In the genomic region with DNA sequence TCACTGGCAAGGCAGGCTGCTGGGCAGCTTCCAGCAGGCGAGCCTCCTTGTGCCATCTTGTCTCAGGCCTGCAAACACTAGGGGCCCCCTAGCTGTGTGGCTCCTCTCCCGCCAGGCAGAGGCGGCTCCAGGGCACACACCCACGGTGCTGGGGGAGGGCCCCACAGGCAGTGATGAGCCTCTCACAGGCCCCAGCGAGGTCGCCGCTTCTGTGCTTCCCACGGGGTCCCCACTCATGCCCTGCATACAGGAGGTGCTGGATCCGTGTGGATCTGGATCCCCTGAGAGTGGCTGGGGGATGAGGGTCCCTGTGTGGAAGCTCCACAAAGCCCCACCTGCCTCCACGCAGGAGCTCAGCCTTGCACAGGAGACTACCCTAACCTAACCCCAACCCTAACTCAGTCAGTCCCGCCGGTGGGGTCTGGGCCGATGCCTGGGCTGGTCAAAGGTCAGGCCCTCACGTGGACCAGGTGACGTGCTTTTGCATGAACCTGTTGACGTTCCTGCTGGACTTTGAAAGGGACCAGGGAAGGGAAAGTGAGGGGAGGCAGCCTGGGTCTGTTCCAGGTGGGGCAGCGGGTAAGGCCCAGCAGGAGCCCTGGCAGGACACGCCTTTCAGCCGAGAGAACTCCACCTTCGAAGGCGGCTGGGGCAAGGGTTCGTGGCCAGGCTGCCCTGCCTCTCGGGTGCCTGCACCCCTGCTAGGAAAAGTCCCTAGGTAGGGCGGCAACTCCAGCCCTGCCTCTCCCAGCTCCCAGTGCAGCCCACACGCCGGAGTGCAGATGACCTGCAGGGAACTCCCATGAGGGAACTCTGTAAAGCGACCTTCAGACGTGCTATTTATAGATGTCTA, we compare ENCODE assay signal across 1 cellular context.
TF ChIP-seq lines count a peak whose summit lies in the region.

No MANE protein-coding gene starts in this region.

TF ChIP-seq in HEK293, 187 proteins besides CTCF, POLR2A, EP300 and RAD21 (continued from another document):
- TF ChIP-seq, protein P1, sequence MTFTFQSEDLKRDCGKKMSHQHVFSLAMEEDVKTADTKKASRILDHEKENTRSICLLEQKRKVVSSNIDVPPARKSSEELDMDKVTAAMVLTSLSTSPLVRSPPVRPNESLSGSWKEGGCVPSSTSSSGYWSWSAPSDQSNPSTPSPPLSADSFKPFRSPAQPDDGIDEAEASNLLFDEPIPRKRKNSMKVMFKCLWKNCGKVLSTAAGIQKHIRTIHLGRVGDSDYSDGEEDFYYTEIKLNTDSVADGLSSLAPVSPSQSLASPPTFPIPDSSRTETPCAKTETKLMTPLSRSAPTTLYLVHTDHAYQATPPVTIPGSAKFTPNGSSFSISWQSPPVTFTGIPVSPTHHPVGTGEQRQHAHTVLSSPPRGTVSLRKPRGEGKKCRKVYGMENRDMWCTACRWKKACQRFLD (tag by site-specific recombination; IDR thresholded peaks at IDR 0.05) = no peak
- no peak for TF ChIP-seq ZNF555 (tag by site-specific recombination; conservative IDR thresholded peaks at IDR 0.05)
- no peak for TF ChIP-seq ZNF48 (tag by site-specific recombination; IDR thresholded peaks at IDR 0.05)
- TF ChIP-seq OVOL3 (tag by site-specific recombination; IDR thresholded peaks at IDR 0.05) = no peak
- TF ChIP-seq ZNF335 (tag by site-specific recombination; conservative IDR thresholded peaks at IDR 0.05) = peak; percentile 25; the same call in 1 of the 2 replicates
- no peak for TF ChIP-seq ZNF2 (tag by site-specific recombination; IDR thresholded peaks at IDR 0.05)
- no peak for TF ChIP-seq ZNF660 (tag by site-specific recombination; IDR thresholded peaks at IDR 0.05)
- no peak for TF ChIP-seq INSM2 (tag by site-specific recombination; IDR thresholded peaks at IDR 0.05)
- TF ChIP-seq PRDM4 (tag by site-specific recombination; IDR thresholded peaks at IDR 0.05) = no peak
- no peak for TF ChIP-seq SETDB1 (IDR thresholded peaks at IDR 0.05; ENCODE audit: insufficient read length, low read length)
- no peak for TF ChIP-seq ZNF426 (tag by site-specific recombination; IDR thresholded peaks at IDR 0.05)
- no peak for TF ChIP-seq ZFP41 (tag by site-specific recombination; IDR thresholded peaks at IDR 0.05; ENCODE audit: borderline replicate concordance)
- no peak for TF ChIP-seq ZNF654 (tag by site-specific recombination; IDR thresholded peaks at IDR 0.05; ENCODE audit: low read depth)
- TF ChIP-seq ZNF146 (tag by site-specific recombination; IDR thresholded peaks at IDR 0.05) = no peak
- TF ChIP-seq ZNF248 (tag by site-specific recombination; IDR thresholded peaks at IDR 0.05) = no peak
- no peak for TF ChIP-seq MEIS1 (CRISPR knock-in tag; IDR thresholded peaks at IDR 0.05; ENCODE audit: borderline replicate concordance)
- no peak for TF ChIP-seq ELK4 (IDR thresholded peaks at IDR 0.05; ENCODE audit: borderline replicate concordance, low read depth, low read length)
- TF ChIP-seq YY2 (tag by site-specific recombination; IDR thresholded peaks at IDR 0.05) = no peak
- TF ChIP-seq ZNF670 (tag by site-specific recombination; IDR thresholded peaks at IDR 0.05; ENCODE audit: low read depth) = no peak
- TF ChIP-seq, protein P2, sequence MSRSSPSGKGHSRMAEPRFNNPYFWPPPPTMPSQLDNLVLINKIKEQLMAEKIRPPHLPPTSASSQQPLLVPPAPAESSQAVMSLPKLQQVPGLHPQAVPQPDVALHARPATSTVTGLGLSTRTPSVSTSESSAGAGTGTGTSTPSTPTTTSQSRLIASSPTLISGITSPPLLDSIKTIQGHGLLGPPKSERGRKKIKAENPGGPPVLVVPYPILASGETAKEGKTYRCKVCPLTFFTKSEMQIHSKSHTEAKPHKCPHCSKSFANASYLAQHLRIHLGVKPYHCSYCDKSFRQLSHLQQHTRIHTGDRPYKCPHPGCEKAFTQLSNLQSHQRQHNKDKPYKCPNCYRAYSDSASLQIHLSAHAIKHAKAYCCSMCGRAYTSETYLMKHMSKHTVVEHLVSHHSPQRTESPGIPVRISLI (tag by site-specific recombination; IDR thresholded peaks at IDR 0.05) = no peak
- TF ChIP-seq ZNF626 (tag by site-specific recombination; IDR thresholded peaks at IDR 0.05) = no peak
- no peak for TF ChIP-seq ZNF792 (tag by site-specific recombination; IDR thresholded peaks at IDR 0.05)
- TF ChIP-seq, protein P3, sequence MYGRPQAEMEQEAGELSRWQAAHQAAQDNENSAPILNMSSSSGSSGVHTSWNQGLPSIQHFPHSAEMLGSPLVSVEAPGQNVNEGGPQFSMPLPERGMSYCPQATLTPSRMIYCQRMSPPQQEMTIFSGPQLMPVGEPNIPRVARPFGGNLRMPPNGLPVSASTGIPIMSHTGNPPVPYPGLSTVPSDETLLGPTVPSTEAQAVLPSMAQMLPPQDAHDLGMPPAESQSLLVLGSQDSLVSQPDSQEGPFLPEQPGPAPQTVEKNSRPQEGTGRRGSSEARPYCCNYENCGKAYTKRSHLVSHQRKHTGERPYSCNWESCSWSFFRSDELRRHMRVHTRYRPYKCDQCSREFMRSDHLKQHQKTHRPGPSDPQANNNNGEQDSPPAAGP (tag by site-specific recombination; IDR thresholded peaks at IDR 0.05) = peak; percentile 84; the same call in 1 of the 2 replicates
- TF ChIP-seq ZNF133 (tag by site-specific recombination; IDR thresholded peaks at IDR 0.05) = no peak
- TF ChIP-seq PRDM1 (tag by site-specific recombination; IDR thresholded peaks at IDR 0.05) = no peak
- TF ChIP-seq ZNF560 (tag by site-specific recombination; IDR thresholded peaks at IDR 0.05; ENCODE audit: borderline replicate concordance) = no peak
- peak; percentile 95 for TF ChIP-seq ZFHX2 (tag by site-specific recombination; conservative IDR thresholded peaks at IDR 0.05)
- no peak for TF ChIP-seq ZNF596 (tag by site-specific recombination; IDR thresholded peaks at IDR 0.05)
- no peak; the same call in 1 of the 2 replicates for TF ChIP-seq ZBTB17 (tag by site-specific recombination; IDR thresholded peaks at IDR 0.05)
- TF ChIP-seq HIC1 (tag by site-specific recombination; IDR thresholded peaks at IDR 0.05) = no peak; the same call in 1 of the 2 replicates
- no peak for TF ChIP-seq ZSCAN30 (tag by site-specific recombination; IDR thresholded peaks at IDR 0.05)
- TF ChIP-seq ZSCAN5A (tag by site-specific recombination; IDR thresholded peaks at IDR 0.05) = no peak
- TF ChIP-seq GLIS1 (tag by site-specific recombination; IDR thresholded peaks at IDR 0.05) = peak; percentile 85
- TF ChIP-seq ZNF174 (tag by site-specific recombination; IDR thresholded peaks at IDR 0.05) = no peak
- TF ChIP-seq, protein P4, sequence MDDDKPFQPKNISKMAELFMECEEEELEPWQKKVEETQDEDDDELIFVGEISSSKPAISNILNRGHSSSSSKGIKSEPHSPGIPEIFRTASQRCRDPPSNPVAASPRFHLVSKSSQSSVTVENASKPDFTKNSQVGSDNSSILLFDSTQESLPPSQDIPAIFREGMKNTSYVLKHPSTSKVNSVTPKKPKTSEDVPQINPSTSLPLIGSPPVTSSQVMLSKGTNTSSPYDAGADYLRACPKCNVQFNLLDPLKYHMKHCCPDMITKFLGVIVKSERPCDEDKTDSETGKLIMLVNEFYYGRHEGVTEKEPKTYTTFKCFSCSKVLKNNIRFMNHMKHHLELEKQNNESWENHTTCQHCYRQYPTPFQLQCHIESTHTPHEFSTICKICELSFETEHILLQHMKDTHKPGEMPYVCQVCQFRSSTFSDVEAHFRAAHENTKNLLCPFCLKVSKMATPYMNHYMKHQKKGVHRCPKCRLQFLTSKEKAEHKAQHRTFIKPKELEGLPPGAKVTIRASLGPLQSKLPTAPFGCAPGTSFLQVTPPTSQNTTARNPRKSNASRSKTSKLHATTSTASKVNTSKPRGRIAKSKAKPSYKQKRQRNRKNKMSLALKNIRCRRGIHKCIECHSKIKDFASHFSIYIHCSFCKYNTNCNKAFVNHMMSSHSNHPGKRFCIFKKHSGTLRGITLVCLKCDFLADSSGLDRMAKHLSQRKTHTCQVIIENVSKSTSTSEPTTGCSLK (tag by site-specific recombination; IDR thresholded peaks at IDR 0.05) = no peak
- no peak for TF ChIP-seq ZNF473 (tag by site-specific recombination; IDR thresholded peaks at IDR 0.05)
- TF ChIP-seq ZNF658 (tag by site-specific recombination; IDR thresholded peaks at IDR 0.05) = no peak
- TF ChIP-seq ZNF521 (tag by site-specific recombination; IDR thresholded peaks at IDR 0.05) = no peak
- no peak for TF ChIP-seq KLF7 (tag by site-specific recombination; IDR thresholded peaks at IDR 0.05; ENCODE audit: borderline replicate concordance)
- TF ChIP-seq ZSCAN23 (tag by site-specific recombination; IDR thresholded peaks at IDR 0.05) = no peak
- TF ChIP-seq ZNF214 (tag by site-specific recombination; IDR thresholded peaks at IDR 0.05; ENCODE audit: borderline replicate concordance) = no peak
